17 cellular contexts compared by ENCODE assay signal in the genomic region with DNA sequence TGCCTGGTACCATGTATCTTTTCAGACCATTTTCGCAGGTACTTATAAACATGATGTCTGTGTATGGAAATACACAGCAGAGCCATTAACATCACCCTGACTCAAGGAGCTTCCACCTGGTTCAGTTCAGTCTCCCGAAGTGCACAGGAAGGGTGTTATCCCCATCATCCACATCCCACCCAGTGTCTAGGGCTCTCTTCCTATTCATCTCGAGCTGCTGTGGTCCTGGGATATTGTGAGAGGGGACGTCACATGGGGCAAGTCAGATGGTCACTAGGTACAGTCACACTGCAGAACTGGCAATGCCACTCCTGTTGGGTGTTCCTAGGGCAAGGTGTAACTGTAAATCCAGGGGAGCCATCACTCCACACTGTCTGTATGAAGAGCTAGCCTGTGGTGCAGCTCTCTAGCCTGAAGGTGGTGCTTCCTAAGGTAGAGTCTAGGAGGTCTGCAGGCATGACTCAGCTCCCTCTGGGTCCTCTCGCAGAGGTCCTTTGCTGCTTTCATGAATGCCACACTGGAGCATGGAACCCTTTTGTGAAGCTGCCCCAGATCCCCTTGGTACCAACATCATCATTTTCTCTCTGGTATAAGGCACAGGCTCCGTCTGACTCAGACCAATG. TPM values are rescaled to one million over a fixed set of nuclear protein-coding genes. Genes with fewer than 3 reads are reported as not detected.
DNase-seq lines count a peak whose midpoint lies in the region; ATAC-seq, FAIRE-seq and TF ChIP-seq lines count a peak whose summit lies in the region.
"Had no signal": no experiment of that assay in that cellular context is flagged by ENCODE, and none has a peak within 500 bp of the region (broad histone marks: within the 10 kb centered on the region; RNA-seq: fewer than 3 reads in every experiment).

No MANE protein-coding gene starts in this region.

- H3K36me3 ChIP-seq in bronchial epithelial cell (ENCODE audit: control insufficient read depth, insufficient read depth, low read length), result no peaks in the 10 kb centered on the region
- H3K36me3 ChIP-seq in CD4-positive, alpha-beta memory T cell (ENCODE audit: insufficient read depth, low read length), result no peaks in the 10 kb centered on the region
- H3K36me3 ChIP-seq: esophagus muscularis mucosa, MG63 had no signal

- POLR2A ChIA-PET in CD4-positive, alpha-beta memory T cell (lab: Charles Lee; ENCODE audit: partially characterized antibody), result no interaction called here

- H3K27ac Mint-ChIP-seq in activated T-helper 17 cell treated with anti-CD3 and anti-CD28 coated beads, Interleukin-2, amount 50 U/mL, for 72 hours, result no peak overlapping the region
- H3K27ac Mint-ChIP-seq in CD4-positive, alpha-beta memory T cell, result no peak overlapping the region
- H3K27ac Mint-ChIP-seq: CD14-positive monocyte had no signal

- intact Hi-C loops in CD4-positive, alpha-beta memory T cell (cut with micrococcal nuclease), result no loop called here

- DNase-seq in Caki2 (ENCODE audit: low read depth), result peak; percentile 48
- DNase-seq in NCI-H226, result peak; percentile 29
- DNase-seq in bronchial epithelial cell (ENCODE audit: low read depth), result no peak
- no peak for DNase-seq in 8988T
- no peak for DNase-seq in CD4-positive, alpha-beta memory T cell
- DNase-seq: GF-D8, MG63, NCI-H524 treated with DMSO at 0.1 percent for 48 hours had no signal

- ATAC-seq in GM18867 (IDR thresholded peaks at IDR 0.05; ENCODE audit: unreplicated experiment), result no peak
- no peak for ATAC-seq in activated T-helper 17 cell treated with anti-CD3 and anti-CD28 coated beads, Interleukin-2, amount 50 U/mL, for 72 hours (replicated peaks)

- H3K9me3 ChIP-seq in CD4-positive, alpha-beta memory T cell (ENCODE audit: control insufficient read depth in 1 of 2, low read length in 2 of 2), result no peaks in the 10 kb centered on the region

- peak; percentile 36 for FAIRE-seq in bronchial epithelial cell (lab: Jason Lieb, UNC)
- FAIRE-seq: colon had no signal

- H3K27me3 ChIP-seq in bronchial epithelial cell (ENCODE audit: control insufficient read depth, insufficient read depth, low read length), result peaks cover 6% of the 10 kb centered on the region
- no peaks in the 10 kb centered on the region for H3K27me3 ChIP-seq in CD4-positive, alpha-beta memory T cell (ENCODE audit: insufficient read depth, low read length)

- no peaks in the 10 kb centered on the region for H3K4me1 Mint-ChIP-seq in activated T-helper 17 cell treated with anti-CD3 and anti-CD28 coated beads, Interleukin-2, amount 50 U/mL, for 72 hours
- H3K4me1 Mint-ChIP-seq in CD4-positive, alpha-beta memory T cell, result no peaks in the 10 kb centered on the region
- H3K4me1 Mint-ChIP-seq: CD14-positive monocyte had no signal

- H3K9me3 Mint-ChIP-seq in activated T-helper 17 cell treated with anti-CD3 and anti-CD28 coated beads, Interleukin-2, amount 50 U/mL, for 72 hours, result no peaks in the 10 kb centered on the region
- H3K9me3 Mint-ChIP-seq in CD4-positive, alpha-beta memory T cell, result peaks cover 0 to 10% (median 5%) of the 10 kb centered on the region in 8 donors

- no peak overlapping the region for H3K4me3 Mint-ChIP-seq in activated T-helper 17 cell treated with anti-CD3 and anti-CD28 coated beads, Interleukin-2, amount 50 U/mL, for 72 hours
- H3K4me3 Mint-ChIP-seq in CD4-positive, alpha-beta memory T cell, result no peak overlapping the region

- no peaks in the 10 kb centered on the region for H3K36me3 Mint-ChIP-seq in activated T-helper 17 cell treated with anti-CD3 and anti-CD28 coated beads, Interleukin-2, amount 50 U/mL, for 72 hours (ENCODE audit: low read depth)
- no peaks in the 10 kb centered on the region for H3K36me3 Mint-ChIP-seq in CD4-positive, alpha-beta memory T cell
- H3K36me3 Mint-ChIP-seq: CD14-positive monocyte had no signal

- H3K4me3 ChIP-seq in bronchial epithelial cell (ENCODE audit: low read depth, low read length), result no peak overlapping the region
- no peak overlapping the region for H3K4me3 ChIP-seq in CD4-positive, alpha-beta memory T cell (ENCODE audit: low read length in 2 of 2)
- H3K4me3 ChIP-seq: esophagus muscularis mucosa, MG63, SK-N-MC, skin epidermis had no signal

- no peak overlapping the region for H3K27ac ChIP-seq in CD4-positive, alpha-beta memory T cell (ENCODE audit: low read depth, low read length)
- H3K27ac ChIP-seq: esophagus muscularis mucosa, SK-N-MC, skin epidermis had no signal

- in situ Hi-C loops in Caki2 (cut with HindIII; ENCODE audit: low pct_unique_long_range_greater_than_20kb, low sequenced_read_pairs), result no loop called here

- peak; percentile 46 for TF ChIP-seq CTCF in GM12873 (IDR thresholded peaks at IDR 0.05; ENCODE audit: insufficient read depth, low read depth, low read length, missing control alignments)
- TF ChIP-seq CTCF in bronchial epithelial cell (IDR thresholded peaks at IDR 0.05; ENCODE audit: insufficient read depth, low read length, severe bottlenecking), result no peak

- H3K27me3 Mint-ChIP-seq in activated T-helper 17 cell treated with anti-CD3 and anti-CD28 coated beads, Interleukin-2, amount 50 U/mL, for 72 hours, result peaks cover 43% of the 10 kb centered on the region
- peaks cover 23 to 31% of the 10 kb centered on the region in 2 donors for H3K27me3 Mint-ChIP-seq in CD4-positive, alpha-beta memory T cell

- no peaks in the 10 kb centered on the region for H3K4me1 ChIP-seq in CD4-positive, alpha-beta memory T cell (ENCODE audit: insufficient read depth, low read length)
- H3K4me1 ChIP-seq: esophagus muscularis mucosa had no signal

- CTCF ChIA-PET in CD4-positive, alpha-beta memory T cell (lab: Charles Lee; ENCODE audit: partially characterized antibody), result no interaction called here

RNA-seq across cellular contexts. Expression of a gene that starts 13.9 kb away (rescaled TPM):
- total RNA-seq in Caki2 (2014; rRNA removed; shearing (Covaris generic); ENCODE audit: low replicate concordance), result 0.23 and 1.4 TPM in 2 replicates
- total RNA-seq in bronchial epithelial cell, result not detected in 2 replicates
- total RNA-seq in activated T-helper 17 cell treated with anti-CD3 and anti-CD28 coated beads, Interleukin-2, amount 50 U/mL, for 72 hours, result not detected
- not detected for total RNA-seq in CD4-positive, alpha-beta memory T cell
- polyA plus RNA-seq in CD4-positive, alpha-beta memory T cell, result not detected
- polyA plus RNA-seq: CD14-positive monocyte had no signal

RNA-seq across cellular contexts. Expression of a gene that starts 29.2 kb away (rescaled TPM):
- not detected in 2 replicates for total RNA-seq in Caki2 (2014; rRNA removed; shearing (Covaris generic); ENCODE audit: low replicate concordance)
- total RNA-seq in bronchial epithelial cell, result 0.26 and 0.53 TPM in 2 replicates
- not detected for total RNA-seq in activated T-helper 17 cell treated with anti-CD3 and anti-CD28 coated beads, Interleukin-2, amount 50 U/mL, for 72 hours
- not detected for total RNA-seq in CD4-positive, alpha-beta memory T cell
- not detected for polyA plus RNA-seq in CD4-positive, alpha-beta memory T cell
- total RNA-seq: lung microvascular endothelial cell had no signal
- polyA plus RNA-seq: CD14-positive monocyte had no signal

RNA-seq across cellular contexts. Expression of a gene that starts 58.3 kb away (rescaled TPM):
- 14.9 and 17.7 TPM in 2 replicates for total RNA-seq in Caki2 (2014; rRNA removed; shearing (Covaris generic); ENCODE audit: low replicate concordance)
- total RNA-seq in bronchial epithelial cell, result 0.26 TPM in 2 replicates
- not detected for total RNA-seq in activated T-helper 17 cell treated with anti-CD3 and anti-CD28 coated beads, Interleukin-2, amount 50 U/mL, for 72 hours
- total RNA-seq in CD4-positive, alpha-beta memory T cell, result not detected
- polyA plus RNA-seq in CD4-positive, alpha-beta memory T cell, result not detected
- polyA plus RNA-seq: CD14-positive monocyte had no signal

Comparison
In these comparisons a context has a peak if more than half of its experiments do, and no peak if none do; other contexts are left out.
1. DNase-seq: peak in Caki2 (single experiment) and NCI-H226 (single experiment); none in bronchial epithelial cell (single experiment), 8988T (single experiment) and CD4-positive, alpha-beta memory T cell (0 of 5).
2. RNA of a gene that starts 58.3 kb away (total RNA-seq): 14.9 to 17.7 TPM in Caki2; 0.26 TPM in bronchial epithelial cell, not detected in activated T-helper 17 cell treated with anti-CD3 and anti-CD28 coated beads, Interleukin-2, amount 50 U/mL, for 72 hours and not detected in CD4-positive, alpha-beta memory T cell; every median in the first group is over 10 times any median in the second.